In the genomic region with DNA sequence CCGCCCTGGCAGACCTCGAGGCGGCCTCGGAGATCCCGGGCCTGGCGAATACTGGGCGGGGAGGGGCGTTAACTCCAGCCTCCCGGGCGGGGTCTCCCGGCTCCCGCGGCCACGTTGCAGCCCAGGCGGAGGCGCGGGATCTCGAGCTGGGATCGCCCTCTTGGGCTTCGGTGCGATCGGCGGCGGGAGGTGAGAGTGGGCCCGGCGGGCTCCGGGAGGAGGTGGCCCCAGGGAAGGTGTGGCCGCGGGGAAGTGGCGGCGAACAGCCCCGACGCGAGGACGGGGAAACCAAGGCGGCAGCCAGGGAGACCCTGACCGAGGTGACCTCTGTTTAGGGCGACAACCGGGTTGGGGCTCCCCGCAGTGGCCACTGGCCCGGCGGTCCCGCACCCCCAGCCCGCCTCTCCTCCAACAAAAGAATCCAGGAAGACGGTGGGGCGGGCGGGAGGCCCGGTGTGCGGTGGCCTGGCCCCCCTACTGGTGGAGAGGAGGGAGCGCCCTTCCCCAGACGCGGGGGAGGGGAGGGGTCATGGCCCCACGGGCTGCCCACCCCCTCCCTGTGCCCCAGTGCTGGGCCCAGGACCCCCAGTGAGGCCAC, we compare ENCODE assay signal across 8 cellular contexts. TPM values are rescaled to one million over a fixed set of nuclear protein-coding genes. Genes with fewer than 3 reads are reported as not detected.
DNase-seq lines count a peak whose midpoint lies in the region; ATAC-seq and TF ChIP-seq lines count a peak whose summit lies in the region.

A gene with protein sequence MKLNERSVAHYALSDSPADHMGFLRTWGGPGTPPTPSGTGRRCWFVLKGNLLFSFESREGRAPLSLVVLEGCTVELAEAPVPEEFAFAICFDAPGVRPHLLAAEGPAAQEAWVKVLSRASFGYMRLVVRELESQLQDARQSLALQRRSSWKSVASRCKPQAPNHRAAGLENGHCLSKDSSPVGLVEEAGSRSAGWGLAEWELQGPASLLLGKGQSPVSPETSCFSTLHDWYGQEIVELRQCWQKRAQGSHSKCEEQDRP (plus strand): TSS at position 96 of the 598 bp plus-strand sequence. CDS start 3,046 bp downstream, outside the sequence.

- H3K4me3 ChIP-seq in AG10803 (ENCODE audit: low read length) (peak within 1 kb of the TSS; percentile 79), hepatocyte (no peak within 1 kb of the TSS), skin epidermis (peak within 1 kb of the TSS; percentile 45 to 66 (median 61))

- peak within 1 kb of the TSS; percentile 64 for H3K27ac Mint-ChIP-seq in activated naive CD8-positive, alpha-beta T cell treated with anti-CD3 and anti-CD28 coated beads, Interleukin-2, amount 50 U/mL, for 24 hours

- 48% methylated on average over 24 of the region's 53 CpGs for WGBS in hepatocyte (ENCODE audit: low lambda C conversion rate, missing lambda C conversion rate)

- DNase-seq in AG10803 (ENCODE audit: low read depth) (peak; percentile 60), NCI-H69 (lab: John Stamatoyannopoulos, UW) (peak; percentile 61), hepatocyte (ENCODE audit: low spot score) (peak; percentile 52), NCI-H82 (lab: John Stamatoyannopoulos, UW) (no peak), HuH-7.5 (ENCODE audit: low spot score) (no peak)
- peak; percentile 66 for DNase-seq in activated naive CD8-positive, alpha-beta T cell treated with anti-CD3 and anti-CD28 coated beads, Interleukin-2, amount 50 U/mL, for 24 hours

- no peaks in the 10 kb centered on the region for H3K27me3 Mint-ChIP-seq in activated naive CD8-positive, alpha-beta T cell treated with anti-CD3 and anti-CD28 coated beads, Interleukin-2, amount 50 U/mL, for 24 hours

- no peaks in the 10 kb centered on the region for H3K36me3 ChIP-seq in hepatocyte (replicated peaks; ENCODE audit: insufficient read depth, low read depth)

- no peaks in the 10 kb centered on the region for H4K20me1 ChIP-seq in hepatocyte (ENCODE audit: insufficient read depth, poor library complexity, severe bottlenecking)

- H3K4me1 Mint-ChIP-seq in activated naive CD8-positive, alpha-beta T cell treated with anti-CD3 and anti-CD28 coated beads, Interleukin-2, amount 50 U/mL, for 24 hours = peaks cover 37% of the 10 kb centered on the region

- peaks cover 20% of the 10 kb centered on the region for H3K4me1 ChIP-seq in hepatocyte (ENCODE audit: insufficient read depth)

- no peaks in the 10 kb centered on the region for H3K9me3 ChIP-seq in hepatocyte (ENCODE audit: low read depth)

- H3K9me2 ChIP-seq in hepatocyte (replicated peaks; ENCODE audit: insufficient read depth) = no peaks in the 10 kb centered on the region

- no peaks in the 10 kb centered on the region for H3K27me3 ChIP-seq in hepatocyte

- H3K79me2 ChIP-seq in hepatocyte = peaks cover 2% of the 10 kb centered on the region

- H3K27ac ChIP-seq in hepatocyte = peak within 1 kb of the TSS; percentile 86
- H3K27ac ChIP-seq in skin epidermis = peak within 1 kb of the TSS; percentile 78 to 99 (median 96)

- H3K4me2 ChIP-seq in hepatocyte = peak within 1 kb of the TSS; percentile 78

- no peaks in the 10 kb centered on the region for H3K9me3 Mint-ChIP-seq in activated naive CD8-positive, alpha-beta T cell treated with anti-CD3 and anti-CD28 coated beads, Interleukin-2, amount 50 U/mL, for 24 hours

- H2AFZ ChIP-seq in hepatocyte = peak within 1 kb of the TSS; percentile 68

- ATAC-seq in activated naive CD8-positive, alpha-beta T cell treated with anti-CD3 and anti-CD28 coated beads, Interleukin-2, amount 50 U/mL, for 24 hours = no peak
- ATAC-seq in HG02884 (IDR thresholded peaks at IDR 0.05; ENCODE audit: unreplicated experiment) = no peak

- peak; percentile 43 for TF ChIP-seq CTCF in AG10803 (conservative IDR thresholded peaks at IDR 0.05; ENCODE audit: low read length)
- peak; percentile 21 for TF ChIP-seq CTCF in hepatocyte (IDR thresholded peaks at IDR 0.05; ENCODE audit: poor library complexity)

- H3K4me3 Mint-ChIP-seq in activated naive CD8-positive, alpha-beta T cell treated with anti-CD3 and anti-CD28 coated beads, Interleukin-2, amount 50 U/mL, for 24 hours = peak within 1 kb of the TSS; percentile 49

- H3K36me3 Mint-ChIP-seq in activated naive CD8-positive, alpha-beta T cell treated with anti-CD3 and anti-CD28 coated beads, Interleukin-2, amount 50 U/mL, for 24 hours (ENCODE audit: low read depth) = peaks cover 3% of the 10 kb centered on the region

RNA-seq across cellular contexts. Expression of the gene that starts here (rescaled TPM):
- total RNA-seq in hepatocyte = 5.4 and 10.4 TPM in 2 replicates
- polyA plus RNA-seq in hepatocyte = 8.3 and 9.3 TPM in 2 replicates

Comparison
In these comparisons a context has a peak if more than half of its experiments do, and no peak if none do; other contexts are left out.
1. DNase-seq: peak in AG10803 (single experiment), NCI-H69 (single experiment), activated naive CD8-positive, alpha-beta T cell treated with anti-CD3 and anti-CD28 coated beads, Interleukin-2, amount 50 U/mL, for 24 hours (single experiment) and hepatocyte (single experiment); none in NCI-H82 (single experiment) and HuH-7.5 (single experiment).